ENCODE assay signal across 36 cellular contexts in the genomic region with DNA sequence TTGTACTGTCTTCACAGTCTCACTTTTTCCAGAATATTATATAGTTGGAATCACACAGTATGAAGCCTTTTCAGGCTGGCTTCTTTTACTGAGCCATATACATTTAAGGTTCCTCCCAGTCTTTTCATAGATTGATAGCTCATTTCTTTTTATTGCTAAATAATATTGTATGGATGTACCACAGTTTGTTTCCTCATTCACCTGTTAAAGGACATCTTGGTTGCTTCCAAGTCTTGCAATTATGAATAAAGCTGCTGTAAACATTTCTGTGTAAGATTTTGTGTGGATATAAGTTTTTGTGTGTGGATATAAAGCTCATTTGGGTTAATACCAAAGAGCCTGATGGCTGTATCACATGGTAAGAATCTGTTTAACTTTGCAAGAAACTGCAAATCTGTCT. TPM values are rescaled to one million over a fixed set of nuclear protein-coding genes. Genes with fewer than 3 reads are reported as not detected.
DNase-seq lines count a peak whose midpoint lies in the region; ATAC-seq and TF ChIP-seq lines count a peak whose summit lies in the region.
"Had no signal": no experiment of that assay in that cellular context is flagged by ENCODE, and none has a peak within 500 bp of the region (broad histone marks: within the 10 kb centered on the region; RNA-seq: fewer than 3 reads in every experiment).

No MANE protein-coding gene starts in this region.

- no peaks in the 10 kb centered on the region for H3K4me1 ChIP-seq in HEK293 (ENCODE audit: control insufficient read depth, insufficient read depth, low read length)
- no peaks in the 10 kb centered on the region for H3K4me1 ChIP-seq in osteoblast (ENCODE audit: insufficient read depth, low read length)
- H3K4me1 ChIP-seq: BE2C, BLaER1, Caco-2 had no signal

- TF ChIP-seq CTCF in HEK293 (tag by site-specific recombination; IDR thresholded peaks at IDR 0.05), result no peak
- no peak for TF ChIP-seq CTCF in osteoblast (IDR thresholded peaks at IDR 0.05; ENCODE audit: extremely low read depth, low read depth, low read length)

- CTCF ChIA-PET in HEK293 (lab: Yijun Ruan, JAX), result interaction anchor here (0.6 to 2.4 kb wide), 5 partner anchors 26 to 318 kb away, joined by 3 to 9 read pairs (median 4); no protein-coding TSS in a partner anchor
- CTCF ChIA-PET in activated CD4-positive, alpha-beta memory T cell treated with anti-CD3 and anti-CD28 coated beads for 36 hours (lab: Charles Lee), result no interaction called here

- no peaks in the 10 kb centered on the region for H3K36me3 Mint-ChIP-seq in activated CD4-positive, alpha-beta memory T cell treated with anti-CD3 and anti-CD28 coated beads for 36 hours
- H3K36me3 Mint-ChIP-seq: CD14-positive monocyte; CD8-positive, alpha-beta T cell had no signal

- peaks cover 9% of the 10 kb centered on the region for H3K4me1 Mint-ChIP-seq in activated CD4-positive, alpha-beta memory T cell treated with anti-CD3 and anti-CD28 coated beads for 36 hours (ENCODE audit: low read depth)

- H3K4me3 ChIP-seq in HEK293 (ENCODE audit: low read depth, low read length), result no peak overlapping the region
- no peak overlapping the region for H3K4me3 ChIP-seq in osteoblast (ENCODE audit: insufficient read depth, low read length)
- H3K4me3 ChIP-seq: A549; BLaER1; BLaER1 treated with 17β-estradiol and CSF1 and Interleukin-3, amounts not matched to agents 10 nM and 100 nM had no signal

- no peaks in the 10 kb centered on the region for H3K79me2 ChIP-seq in osteoblast (ENCODE audit: insufficient read depth, low read length)

- H3K36me3 ChIP-seq in HEK293 (ENCODE audit: control insufficient read depth in 2 of 2, insufficient read depth in 1 of 2, low read length in 2 of 2) (no peaks in the 10 kb centered on the region), osteoblast (ENCODE audit: insufficient read depth, low read length) (no peaks in the 10 kb centered on the region)
- H3K36me3 ChIP-seq: BE2C; BLaER1; BLaER1 treated with 17β-estradiol and CSF1 and Interleukin-3, amounts not matched to agents 10 nM and 100 nM had no signal

- no peak overlapping the region for H2AFZ ChIP-seq in osteoblast (ENCODE audit: low read length)

- POLR2A ChIA-PET in HEK293 (lab: Yijun Ruan, JAX), result no interaction called here
- POLR2A ChIA-PET in activated CD4-positive, alpha-beta memory T cell treated with anti-CD3 and anti-CD28 coated beads for 36 hours (lab: Charles Lee), result no interaction called here

- no peak for DNase-seq in left colon
- peak; percentile 6 for DNase-seq in osteoblast (ENCODE audit: insufficient read length, low spot score, missing footprints)
- no peak for DNase-seq in activated CD4-positive, alpha-beta memory T cell treated with anti-CD3 and anti-CD28 coated beads for 36 hours
- DNase-seq in stimulated activated CD4-positive, alpha-beta T cell treated with anti-CD3 and anti-CD28 coated beads, Interleukin-2, amount 100 ng/mL, for 48 hours, result no peak
- DNase-seq: 8988T; ACHN; AML-193; BE2C; C1 segment of cervical spinal cord; Caco-2; Calu3; CD4-positive, alpha-beta memory T cell; CD4-positive, alpha-beta T cell; CD4-positive, CD25-positive, alpha-beta regulatory T cell; CD8-positive, alpha-beta memory T cell; CD8-positive, alpha-beta T cell; COR-L47; DMS 273 treated with DMSO at 0.1 percent for 48 hours; DMS153; DMS53; DMS79; DMS79 treated with DMSO at 0.1 percent for 48 hours; DND-41; EL had no signal

- H3K27me3 ChIP-seq in osteoblast (ENCODE audit: insufficient read depth, low read length), result peaks cover 14% of the 10 kb centered on the region
- H3K27me3 ChIP-seq: BLaER1; BLaER1 treated with 17β-estradiol and CSF1 and Interleukin-3, amounts not matched to agents 10 nM and 100 nM had no signal

- H4K20me1 ChIP-seq in osteoblast (ENCODE audit: insufficient read depth, low read length), result no peaks in the 10 kb centered on the region
- H4K20me1 ChIP-seq: BLaER1; BLaER1 treated with 17β-estradiol and CSF1 and Interleukin-3, amounts not matched to agents 10 nM and 100 nM had no signal

- H3K4me2 ChIP-seq in osteoblast (ENCODE audit: insufficient read depth, low read length), result no peak overlapping the region
- H3K4me2 ChIP-seq: A549; BLaER1; BLaER1 treated with 17β-estradiol and CSF1 and Interleukin-3, amounts not matched to agents 10 nM and 100 nM had no signal

- H3K27ac ChIP-seq in HEK293 (ENCODE audit: extremely low read depth, low read depth, low read length) (no peak overlapping the region; the same call in 1 of the 2 replicates), osteoblast (ENCODE audit: low read depth, low read length) (no peak overlapping the region)
- H3K27ac ChIP-seq: 22Rv1; A549; BLaER1; BLaER1 treated with 17β-estradiol and CSF1 and Interleukin-3, amounts not matched to agents 10 nM and 100 nM; C4-2B had no signal

- intact Hi-C loops in left colon (cut with DNase I, micrococcal nuclease), result no loop called here
- intact Hi-C loops in activated CD4-positive, alpha-beta memory T cell treated with anti-CD3 and anti-CD28 coated beads for 36 hours (cut with micrococcal nuclease), result no loop called here

- peak; percentile 31 for ATAC-seq in left colon
- no peak for ATAC-seq in HG02571 (IDR thresholded peaks at IDR 0.05; ENCODE audit: unreplicated experiment)
- ATAC-seq: A549; CD8-positive, alpha-beta T cell had no signal

- H3K9me3 Mint-ChIP-seq in activated CD4-positive, alpha-beta memory T cell treated with anti-CD3 and anti-CD28 coated beads for 36 hours, result no peaks in the 10 kb centered on the region
- H3K9me3 Mint-ChIP-seq: CD4-positive, alpha-beta T cell; CD8-positive, alpha-beta memory T cell; CD8-positive, alpha-beta T cell had no signal

- no peaks in the 10 kb centered on the region; the same call in 1 of the 2 replicates for H3K9me3 ChIP-seq in HEK293 (ENCODE audit: control insufficient read depth, insufficient read depth, low read depth, low read length)
- H3K9me3 ChIP-seq in osteoblast (ENCODE audit: low read depth, low read length), result no peaks in the 10 kb centered on the region
- H3K9me3 ChIP-seq: BE2C, BLaER1, Caco-2 had no signal

- no peak overlapping the region for H3K4me3 Mint-ChIP-seq in activated CD4-positive, alpha-beta memory T cell treated with anti-CD3 and anti-CD28 coated beads for 36 hours
- H3K4me3 Mint-ChIP-seq: B cell; CD14-positive monocyte; CD4-positive, alpha-beta memory T cell; CD4-positive, alpha-beta T cell; CD4-positive, CD25-positive, alpha-beta regulatory T cell; CD8-positive, alpha-beta T cell had no signal

- peaks cover 4% of the 10 kb centered on the region for H3K27me3 Mint-ChIP-seq in activated CD4-positive, alpha-beta memory T cell treated with anti-CD3 and anti-CD28 coated beads for 36 hours

- no peak overlapping the region for H3K27ac Mint-ChIP-seq in activated CD4-positive, alpha-beta memory T cell treated with anti-CD3 and anti-CD28 coated beads for 36 hours
- H3K27ac Mint-ChIP-seq: B cell; CD14-positive monocyte; CD4-positive, alpha-beta T cell; CD4-positive, CD25-positive, alpha-beta regulatory T cell; CD8-positive, alpha-beta memory T cell; CD8-positive, alpha-beta T cell had no signal

TF ChIP-seq in HEK293, 187 proteins besides CTCF, POLR2A, EP300 and RAD21:
- TF ChIP-seq ZNF830 (tag by site-specific recombination; IDR thresholded peaks at IDR 0.05; ENCODE audit: low read depth), result no peak
- peak; percentile 92; the same call in 1 of the 2 replicates for TF ChIP-seq ZNF660 (tag by site-specific recombination; IDR thresholded peaks at IDR 0.05)

RNA-seq across cellular contexts. Expression of a gene that starts 24.5 kb away (rescaled TPM):
- total RNA-seq in left colon (not detected), osteoblast (not detected in 2 replicates)
- not detected for total RNA-seq in activated CD4-positive, alpha-beta memory T cell treated with anti-CD3 and anti-CD28 coated beads for 36 hours
- total RNA-seq: A172; A673; B cell; Caco-2; Calu3; CD4-positive, alpha-beta memory T cell; CD4-positive, alpha-beta T cell; CD4-positive, CD25-positive, alpha-beta regulatory T cell; CD8-positive, alpha-beta memory T cell; CD8-positive, alpha-beta T cell; Daoy had no signal

RNA-seq across cellular contexts. Expression of a gene that starts 56.3 kb away (rescaled TPM):
- total RNA-seq in left colon, result not detected
- total RNA-seq in osteoblast, result not detected in 2 replicates
- not detected for total RNA-seq in activated CD4-positive, alpha-beta memory T cell treated with anti-CD3 and anti-CD28 coated beads for 36 hours
- total RNA-seq: A172; A673; B cell; Caco-2; Calu3; CD4-positive, alpha-beta T cell; CD4-positive, CD25-positive, alpha-beta regulatory T cell; CD8-positive, alpha-beta memory T cell; CD8-positive, alpha-beta T cell; Daoy had no signal
